1 cellular context compared by ENCODE assay signal in the genomic region with DNA sequence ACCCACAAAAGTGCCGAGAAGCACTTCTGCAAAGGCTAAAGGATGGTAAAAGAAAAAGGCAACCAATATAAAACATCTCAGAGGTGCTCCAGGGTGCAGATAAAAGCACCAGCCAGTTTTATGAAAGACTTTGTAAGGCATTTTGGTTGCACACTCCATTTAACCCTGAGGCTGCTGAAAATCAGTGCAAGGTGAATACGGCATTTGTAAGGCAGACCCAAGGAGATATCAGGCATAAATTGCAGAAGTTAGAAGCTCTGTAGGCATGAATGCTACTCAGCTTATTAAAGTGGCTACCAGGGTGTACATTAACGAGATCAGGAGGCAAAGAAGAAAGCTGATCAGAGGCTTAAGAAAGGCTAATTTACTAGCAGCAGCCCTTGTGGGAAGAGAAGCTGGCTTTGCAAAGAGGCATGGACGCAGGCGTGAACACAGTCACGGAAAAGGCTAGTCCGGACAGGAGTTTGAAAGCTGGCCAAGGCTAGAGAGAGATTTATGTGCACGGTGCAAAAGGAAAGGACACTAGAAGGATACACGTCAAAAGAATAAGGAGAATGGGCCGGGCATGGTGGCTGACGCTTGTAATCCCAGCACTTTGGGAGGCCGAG.
TF ChIP-seq lines count a peak whose summit lies in the region.

No MANE protein-coding gene starts in this region.

TF ChIP-seq in GM23338, 12 proteins besides CTCF, POLR2A, EP300 and RAD21 (continued from another document):
- TF ChIP-seq, protein P1, sequence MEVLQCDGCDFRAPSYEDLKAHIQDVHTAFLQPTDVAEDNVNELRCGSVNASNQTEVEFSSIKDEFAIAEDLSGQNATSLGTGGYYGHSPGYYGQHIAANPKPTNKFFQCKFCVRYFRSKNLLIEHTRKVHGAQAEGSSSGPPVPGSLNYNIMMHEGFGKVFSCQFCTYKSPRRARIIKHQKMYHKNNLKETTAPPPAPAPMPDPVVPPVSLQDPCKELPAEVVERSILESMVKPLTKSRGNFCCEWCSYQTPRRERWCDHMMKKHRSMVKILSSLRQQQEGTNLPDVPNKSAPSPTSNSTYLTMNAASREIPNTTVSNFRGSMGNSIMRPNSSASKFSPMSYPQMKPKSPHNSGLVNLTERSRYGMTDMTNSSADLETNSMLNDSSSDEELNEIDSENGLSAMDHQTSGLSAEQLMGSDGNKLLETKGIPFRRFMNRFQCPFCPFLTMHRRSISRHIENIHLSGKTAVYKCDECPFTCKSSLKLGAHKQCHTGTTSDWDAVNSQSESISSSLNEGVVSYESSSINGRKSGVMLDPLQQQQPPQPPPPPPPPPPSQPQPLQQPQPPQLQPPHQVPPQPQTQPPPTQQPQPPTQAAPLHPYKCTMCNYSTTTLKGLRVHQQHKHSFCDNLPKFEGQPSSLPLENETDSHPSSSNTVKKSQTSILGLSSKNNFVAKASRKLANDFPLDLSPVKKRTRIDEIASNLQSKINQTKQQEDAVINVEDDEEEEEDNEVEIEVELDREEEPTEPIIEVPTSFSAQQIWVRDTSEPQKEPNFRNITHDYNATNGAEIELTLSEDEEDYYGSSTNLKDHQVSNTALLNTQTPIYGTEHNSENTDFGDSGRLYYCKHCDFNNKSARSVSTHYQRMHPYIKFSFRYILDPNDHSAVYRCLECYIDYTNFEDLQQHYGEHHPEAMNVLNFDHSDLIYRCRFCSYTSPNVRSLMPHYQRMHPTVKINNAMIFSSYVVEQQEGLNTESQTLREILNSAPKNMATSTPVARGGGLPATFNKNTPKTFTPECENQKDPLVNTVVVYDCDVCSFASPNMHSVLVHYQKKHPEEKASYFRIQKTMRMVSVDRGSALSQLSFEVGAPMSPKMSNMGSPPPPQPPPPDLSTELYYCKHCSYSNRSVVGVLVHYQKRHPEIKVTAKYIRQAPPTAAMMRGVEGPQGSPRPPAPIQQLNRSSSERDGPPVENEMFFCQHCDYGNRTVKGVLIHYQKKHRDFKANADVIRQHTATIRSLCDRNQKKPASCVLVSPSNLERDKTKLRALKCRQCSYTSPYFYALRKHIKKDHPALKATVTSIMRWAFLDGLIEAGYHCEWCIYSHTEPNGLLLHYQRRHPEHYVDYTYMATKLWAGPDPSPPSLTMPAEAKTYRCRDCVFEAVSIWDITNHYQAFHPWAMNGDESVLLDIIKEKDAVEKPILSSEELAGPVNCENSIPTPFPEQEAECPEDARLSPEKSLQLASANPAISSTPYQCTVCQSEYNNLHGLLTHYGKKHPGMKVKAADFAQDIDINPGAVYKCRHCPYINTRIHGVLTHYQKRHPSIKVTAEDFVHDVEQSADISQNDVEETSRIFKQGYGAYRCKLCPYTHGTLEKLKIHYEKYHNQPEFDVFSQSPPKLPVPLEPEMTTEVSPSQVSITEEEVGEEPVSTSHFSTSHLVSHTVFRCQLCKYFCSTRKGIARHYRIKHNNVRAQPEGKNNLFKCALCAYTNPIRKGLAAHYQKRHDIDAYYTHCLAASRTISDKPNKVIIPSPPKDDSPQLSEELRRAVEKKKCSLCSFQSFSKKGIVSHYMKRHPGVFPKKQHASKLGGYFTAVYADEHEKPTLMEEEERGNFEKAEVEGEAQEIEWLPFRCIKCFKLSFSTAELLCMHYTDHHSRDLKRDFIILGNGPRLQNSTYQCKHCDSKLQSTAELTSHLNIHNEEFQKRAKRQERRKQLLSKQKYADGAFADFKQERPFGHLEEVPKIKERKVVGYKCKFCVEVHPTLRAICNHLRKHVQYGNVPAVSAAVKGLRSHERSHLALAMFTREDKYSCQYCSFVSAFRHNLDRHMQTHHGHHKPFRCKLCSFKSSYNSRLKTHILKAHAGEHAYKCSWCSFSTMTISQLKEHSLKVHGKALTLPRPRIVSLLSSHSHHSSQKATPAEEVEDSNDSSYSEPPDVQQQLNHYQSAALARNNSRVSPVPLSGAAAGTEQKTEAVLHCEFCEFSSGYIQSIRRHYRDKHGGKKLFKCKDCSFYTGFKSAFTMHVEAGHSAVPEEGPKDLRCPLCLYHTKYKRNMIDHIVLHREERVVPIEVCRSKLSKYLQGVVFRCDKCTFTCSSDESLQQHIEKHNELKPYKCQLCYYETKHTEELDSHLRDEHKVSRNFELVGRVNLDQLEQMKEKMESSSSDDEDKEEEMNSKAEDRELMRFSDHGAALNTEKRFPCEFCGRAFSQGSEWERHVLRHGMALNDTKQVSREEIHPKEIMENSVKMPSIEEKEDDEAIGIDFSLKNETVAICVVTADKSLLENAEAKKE (CRISPR knock-in tag; IDR thresholded peaks at IDR 0.05): no peak
- no peak for TF ChIP-seq ETS1 (IDR thresholded peaks at IDR 0.05)
- TF ChIP-seq EZH2 (IDR thresholded peaks at IDR 0.05; ENCODE audit: low read depth, unreplicated experiment): no peak
